In the genomic region with DNA sequence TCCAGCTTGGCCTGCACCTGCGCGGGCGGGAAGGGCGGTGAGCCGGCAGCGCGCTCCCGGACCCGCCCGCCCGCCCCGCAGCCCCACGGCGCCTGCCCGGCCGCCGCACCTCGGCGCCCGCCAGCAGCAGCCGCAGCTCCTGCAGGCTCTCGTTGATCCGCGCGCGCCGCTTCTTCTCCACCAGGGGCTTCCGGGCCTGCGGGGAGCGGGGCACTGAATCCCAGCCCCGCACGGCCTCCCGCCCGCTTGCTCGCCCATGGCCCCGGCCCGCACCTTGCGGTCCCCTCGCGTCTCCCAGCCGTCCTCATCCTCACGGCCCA, we compare ENCODE assay signal across 8 cellular contexts. TPM values are rescaled to one million over a fixed set of nuclear protein-coding genes. Genes with fewer than 3 reads are reported as not detected.
DNase-seq lines count a peak whose midpoint lies in the region; ATAC-seq and TF ChIP-seq lines count a peak whose summit lies in the region.

No MANE protein-coding gene starts in this region.

- H3K27ac ChIP-seq in PC-3 (ENCODE audit: low read length) (no peak overlapping the region), parathyroid adenoma (no peak overlapping the region)

- POLR2A ChIA-PET in AG04449 (lab: Yijun Ruan, JAX) (interaction anchor here (0.5 to 0.9 kb wide), 2 partner anchors 16 to 322 kb away, joined by 3 to 5 read pairs; no protein-coding TSS in a partner anchor), PC-3 (lab: Charles Lee; ENCODE audit: unreplicated experiment) (no interaction called here)

- TF ChIP-seq CTCF in AG04449 (IDR thresholded peaks at IDR 0.05; ENCODE audit: insufficient read depth, low read length, missing control alignments) (no peak), PC-3 (conservative IDR thresholded peaks at IDR 0.05; ENCODE audit: low read depth, low read length) (no peak), epithelial cell of proximal tubule (conservative IDR thresholded peaks at IDR 0.05; ENCODE audit: low read depth, low read length) (no peak), parathyroid adenoma (IDR thresholded peaks at IDR 0.05) (no peak)

- no peaks in the 10 kb centered on the region for H3F3A ChIP-seq in PC-3 (ENCODE audit: low read length, unreplicated experiment)

- H3K36me3 ChIP-seq in PC-3 (ENCODE audit: low read depth, low read length) (no peaks in the 10 kb centered on the region), parathyroid adenoma (ENCODE audit: control insufficient read depth, insufficient read depth, low read length) (no peaks in the 10 kb centered on the region)

- peak; percentile 8 for ATAC-seq in GM19463 (IDR thresholded peaks at IDR 0.05; ENCODE audit: unreplicated experiment)
- peak; percentile 17 for ATAC-seq in PC-3
- no peak for ATAC-seq in HG02610 (IDR thresholded peaks at IDR 0.05; ENCODE audit: unreplicated experiment)

- H4K20me1 ChIP-seq in PC-3 (ENCODE audit: low read length): no peaks in the 10 kb centered on the region

- peak overlapping the region; percentile 59 for H3K4me3 ChIP-seq in AG04449 (ENCODE audit: low read depth, low read length)
- H3K4me3 ChIP-seq in PC-3 (ENCODE audit: low read length): peak overlapping the region; percentile 70
- peak overlapping the region; percentile 68 for H3K4me3 ChIP-seq in epithelial cell of proximal tubule (ENCODE audit: low read depth, low read length)
- H3K4me3 ChIP-seq in parathyroid adenoma (ENCODE audit: low read depth, low read length): peak overlapping the region; percentile 34

- no TSS peak for BruUV-seq in PC-3 (replicated peaks; lab: Mats Ljungman, UMichigan)

- H3K27me3 ChIP-seq in PC-3 (ENCODE audit: low read length) (no peaks in the 10 kb centered on the region), parathyroid adenoma (ENCODE audit: control insufficient read depth, insufficient read depth, low read length) (no peaks in the 10 kb centered on the region)

- DNase-seq in AG04449 (ENCODE audit: low read depth, low spot score) (no peak), PC-3 (no peak), epithelial cell of proximal tubule (ENCODE audit: low read depth) (no peak), COR-L47 (lab: John Stamatoyannopoulos, UW) (no peak), NCI-H1694 (lab: John Stamatoyannopoulos, UW) (no peak)

- H3K9ac ChIP-seq in PC-3 (ENCODE audit: low read length): no peak overlapping the region
- no peak overlapping the region for H3K9ac ChIP-seq in parathyroid adenoma

- CTCF ChIA-PET in AG04449 (lab: Yijun Ruan, JAX): interaction anchor here (21.6 kb wide), 1 partner anchor 21 kb away, joined by 223 read pairs; no protein-coding TSS in a partner anchor
- CTCF ChIA-PET in PC-3 (lab: Charles Lee): no interaction called here

- peaks cover 4% of the 10 kb centered on the region; the same call in 1 of the 2 replicates for H3K4me1 ChIP-seq in PC-3 (ENCODE audit: insufficient read depth, low read length)
- H3K4me1 ChIP-seq in parathyroid adenoma: no peaks in the 10 kb centered on the region

- H3K9me2 ChIP-seq in PC-3 (replicated peaks; ENCODE audit: low read length): no peaks in the 10 kb centered on the region

- peak overlapping the region; percentile 68 for H2AFZ ChIP-seq in PC-3 (ENCODE audit: low read length)
- H2AFZ ChIP-seq in parathyroid adenoma: peak overlapping the region; percentile 86

- intact Hi-C loops in PC-3 (cut with micrococcal nuclease): no loop called here

- H3K4me2 ChIP-seq in PC-3 (ENCODE audit: low read length): peak overlapping the region; percentile 85
- peak overlapping the region; percentile 90 for H3K4me2 ChIP-seq in parathyroid adenoma (ENCODE audit: low read length)

- H3K9me3 ChIP-seq in PC-3 (ENCODE audit: low read length): no peaks in the 10 kb centered on the region
- no peaks in the 10 kb centered on the region for H3K9me3 ChIP-seq in parathyroid adenoma (ENCODE audit: control insufficient read depth, low read length)

- H3K79me2 ChIP-seq in PC-3 (ENCODE audit: low read length): no peaks in the 10 kb centered on the region
- H3K79me2 ChIP-seq in parathyroid adenoma: no peaks in the 10 kb centered on the region

RNA-seq across cellular contexts. Expression of gene HES6, which starts 0.3 kb away (rescaled TPM):
- total RNA-seq in PC-3 (2014; rRNA removed) (9.8 and 19.6 TPM in 2 replicates), epithelial cell of proximal tubule (20.3 and 25.5 TPM in 2 replicates)

RNA-seq across cellular contexts. Expression of gene ILKAP, which starts 36.0 kb away (rescaled TPM):
- total RNA-seq in PC-3 (2014; rRNA removed) (28.7 and 30.7 TPM in 2 replicates), epithelial cell of proximal tubule (18.2 and 28.9 TPM in 2 replicates)

RNA-seq across cellular contexts. Expression of gene PER2, which starts 48.9 kb away (rescaled TPM):
- 8.6 and 13.0 TPM in 2 replicates for total RNA-seq in PC-3 (2014; rRNA removed)
- total RNA-seq in epithelial cell of proximal tubule: 0.86 and 4.1 TPM in 2 replicates
